8 cellular contexts compared by ENCODE assay signal in the genomic region with DNA sequence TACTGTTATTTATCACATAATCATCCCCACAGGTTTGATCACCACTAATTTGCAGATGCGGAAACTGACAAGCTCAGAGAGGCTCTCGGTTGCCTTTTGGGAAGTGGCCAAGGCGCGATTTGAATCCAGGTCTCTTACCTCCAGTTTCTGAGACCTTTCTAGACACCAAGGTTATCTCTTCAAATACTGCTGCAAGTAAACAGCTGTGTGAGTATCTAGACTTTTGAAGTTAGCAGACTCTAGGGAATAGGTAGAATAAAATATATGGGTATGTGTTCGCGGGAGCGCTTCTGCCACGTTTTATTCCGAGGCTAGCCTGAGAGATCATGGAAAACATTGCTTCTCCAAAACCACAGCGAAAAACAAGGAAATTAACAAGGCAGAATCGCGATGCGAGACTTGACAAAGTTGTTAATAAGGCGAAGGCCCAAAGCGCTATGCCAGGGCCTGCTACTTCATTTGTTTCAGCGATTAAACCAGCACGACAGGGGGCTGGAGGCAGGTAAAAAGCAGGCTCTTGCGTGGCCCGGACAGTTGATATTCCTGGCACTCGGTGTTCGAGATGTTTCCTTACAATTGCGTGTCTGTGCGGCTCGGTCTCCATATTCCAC. TPM values are rescaled to one million over a fixed set of nuclear protein-coding genes. Genes with fewer than 3 reads are reported as not detected.
DNase-seq lines count a peak whose midpoint lies in the region; ATAC-seq, FAIRE-seq and TF ChIP-seq lines count a peak whose summit lies in the region.

No MANE protein-coding gene starts in this region.

- H3K4me1 Mint-ChIP-seq in activated CD4-positive, alpha-beta T cell treated with anti-CD3 and anti-CD28 coated beads, Interleukin-2, amount 10 ng/mL, durations not matched to agents 24 days and 14 days: peaks cover 13% of the 10 kb centered on the region
- peaks cover under 1% of the 10 kb centered on the region for H3K4me1 Mint-ChIP-seq in activated T-helper 17 cell treated with anti-CD3 and anti-CD28 coated beads, Interleukin-2, amount 50 U/mL, for 72 hours
- H3K4me1 Mint-ChIP-seq in immature natural killer cell: peaks cover 19 to 30% of the 10 kb centered on the region in 2 donors

- H3K27ac ChIP-seq in testis: peak overlapping the region; percentile 93 to 96

- intact Hi-C loops in activated CD4-positive, alpha-beta T cell treated with anti-CD3 and anti-CD28 coated beads, Interleukin-2, amount 10 ng/mL, durations not matched to agents 24 days and 14 days (cut with micrococcal nuclease): loop anchor here (10.0 kb wide), 1 partner anchor 969 kb away; no protein-coding TSS in a partner anchor
- intact Hi-C loops in testis (cut with DNase I; ENCODE audit: low total_unique reads): no loop called here

- H3K9me3 ChIP-seq in testis: no peaks in the 10 kb centered on the region

- peak overlapping the region; percentile 82 to 95 for H3K4me3 ChIP-seq in testis

- peak overlapping the region; percentile 78 for H3K4me3 Mint-ChIP-seq in activated CD4-positive, alpha-beta T cell treated with anti-CD3 and anti-CD28 coated beads, Interleukin-2, amount 10 ng/mL, durations not matched to agents 24 days and 14 days
- peak overlapping the region; percentile 100 for H3K4me3 Mint-ChIP-seq in activated T-helper 17 cell treated with anti-CD3 and anti-CD28 coated beads, Interleukin-2, amount 50 U/mL, for 72 hours
- H3K4me3 Mint-ChIP-seq in immature natural killer cell: peak overlapping the region; percentile 74 to 98 (median 83)

- H3K9me3 Mint-ChIP-seq in activated CD4-positive, alpha-beta T cell treated with anti-CD3 and anti-CD28 coated beads, Interleukin-2, amount 10 ng/mL, durations not matched to agents 24 days and 14 days: no peaks in the 10 kb centered on the region
- H3K9me3 Mint-ChIP-seq in activated T-helper 17 cell treated with anti-CD3 and anti-CD28 coated beads, Interleukin-2, amount 50 U/mL, for 72 hours: no peaks in the 10 kb centered on the region
- no peaks in the 10 kb centered on the region for H3K9me3 Mint-ChIP-seq in immature natural killer cell

- H3K27ac Mint-ChIP-seq in activated CD4-positive, alpha-beta T cell treated with anti-CD3 and anti-CD28 coated beads, Interleukin-2, amount 10 ng/mL, durations not matched to agents 24 days and 14 days: peak overlapping the region; percentile 78
- no peak overlapping the region for H3K27ac Mint-ChIP-seq in activated T-helper 17 cell treated with anti-CD3 and anti-CD28 coated beads, Interleukin-2, amount 50 U/mL, for 72 hours
- peak overlapping the region; percentile 35 to 93 (median 72) for H3K27ac Mint-ChIP-seq in immature natural killer cell

- ATAC-seq in activated T-helper 17 cell treated with anti-CD3 and anti-CD28 coated beads, Interleukin-2, amount 50 U/mL, for 72 hours (replicated peaks): no peak

- no peak for DNase-seq in activated CD4-positive, alpha-beta T cell treated with anti-CD3 and anti-CD28 coated beads, Interleukin-2, amount 10 ng/mL, durations not matched to agents 24 days and 14 days
- no peak for DNase-seq in activated CD4-positive, alpha-beta T cell treated with anti-CD3 and anti-CD28 coated beads, Interleukin-2, amount 50 U/mL, for 48 hours
- DNase-seq in immature natural killer cell (no peak), testis (peak; percentile 62), H54 (ENCODE audit: insufficient read length, low spot score) (no peak), GM03348 (ENCODE audit: low spot score) (no peak), occipital lobe (lab: John Stamatoyannopoulos, UW) (no peak)

- no peaks in the 10 kb centered on the region for H3K36me3 ChIP-seq in testis (ENCODE audit: low read depth, missing control alignments)

- no peak for FAIRE-seq in H54 (lab: Jason Lieb, UNC)

- H3K27me3 Mint-ChIP-seq in activated CD4-positive, alpha-beta T cell treated with anti-CD3 and anti-CD28 coated beads, Interleukin-2, amount 10 ng/mL, durations not matched to agents 24 days and 14 days: peaks cover 2% of the 10 kb centered on the region
- H3K27me3 Mint-ChIP-seq in activated T-helper 17 cell treated with anti-CD3 and anti-CD28 coated beads, Interleukin-2, amount 50 U/mL, for 72 hours: no peaks in the 10 kb centered on the region
- H3K27me3 Mint-ChIP-seq in immature natural killer cell (ENCODE audit: low read depth in 3 of 3): peaks cover 12 to 38% (median 30%) of the 10 kb centered on the region in 3 donors

- no peaks in the 10 kb centered on the region for H3K4me1 ChIP-seq in testis

- TF ChIP-seq POLR2A in testis (IDR thresholded peaks at IDR 0.05) (no peak), H54 (IDR thresholded peaks at IDR 0.05; ENCODE audit: low read depth, low read length) (no peak)

- WGBS in testis, 2 donors: 44 to 46% methylated on average over 24 of the region's 24 CpGs

- peaks cover 20% of the 10 kb centered on the region for H3K36me3 Mint-ChIP-seq in activated CD4-positive, alpha-beta T cell treated with anti-CD3 and anti-CD28 coated beads, Interleukin-2, amount 10 ng/mL, durations not matched to agents 24 days and 14 days (ENCODE audit: low read depth)
- H3K36me3 Mint-ChIP-seq in activated T-helper 17 cell treated with anti-CD3 and anti-CD28 coated beads, Interleukin-2, amount 50 U/mL, for 72 hours (ENCODE audit: low read depth): peaks cover 35% of the 10 kb centered on the region
- no peaks in the 10 kb centered on the region for H3K36me3 Mint-ChIP-seq in immature natural killer cell

- H3K27me3 ChIP-seq in testis: no peaks in the 10 kb centered on the region

- no peak for TF ChIP-seq CTCF in testis (IDR thresholded peaks at IDR 0.05)

RNA-seq across cellular contexts. Expression of gene JARID2, which starts 1.8 kb away (rescaled TPM):
- 48.7 and 49.5 TPM in 2 replicates for total RNA-seq in activated CD4-positive, alpha-beta T cell treated with anti-CD3 and anti-CD28 coated beads, Interleukin-2, amount 10 ng/mL, durations not matched to agents 24 days and 14 days
- total RNA-seq in activated T-helper 17 cell treated with anti-CD3 and anti-CD28 coated beads, Interleukin-2, amount 50 U/mL, for 72 hours: 10 to 100 TPM; 20.7 to 50.3 TPM
- polyA plus RNA-seq in immature natural killer cell (10 to 100 TPM in 1 of 3 donors, 1 to 10 TPM in 2; 4.3 to 26.1 (median 7.8) TPM), testis (ENCODE audit: insufficient read depth, low read depth, low replicate concordance) (36.1 TPM)
- total RNA-seq in testis (10 to 100 TPM; 53.7 to 60.8 TPM), occipital lobe (18.6 TPM)
